Comparison of ENCODE assay signal across 1 cellular context in the genomic region with DNA sequence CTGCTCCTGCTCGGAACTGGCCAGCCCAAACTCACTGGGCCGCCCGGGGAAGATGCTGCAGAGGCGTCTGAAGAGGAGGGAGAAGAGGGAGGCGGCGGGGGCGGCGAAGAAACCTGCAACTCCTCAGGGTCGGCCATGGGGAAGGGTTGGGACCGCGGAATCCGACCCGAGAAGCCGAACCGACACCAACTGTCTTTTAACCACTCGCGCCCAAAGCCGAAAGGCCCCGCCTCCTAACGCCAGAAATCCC.
TF ChIP-seq lines count a peak whose summit lies in the region.

A gene (minus strand): TSS at position 223 of the 250 bp plus-strand sequence. CDS start 86 bp downstream, at position 137.

TF ChIP-seq in K562, 482 proteins besides CTCF, POLR2A, EP300 and RAD21:
- TF ChIP-seq, protein P1, sequence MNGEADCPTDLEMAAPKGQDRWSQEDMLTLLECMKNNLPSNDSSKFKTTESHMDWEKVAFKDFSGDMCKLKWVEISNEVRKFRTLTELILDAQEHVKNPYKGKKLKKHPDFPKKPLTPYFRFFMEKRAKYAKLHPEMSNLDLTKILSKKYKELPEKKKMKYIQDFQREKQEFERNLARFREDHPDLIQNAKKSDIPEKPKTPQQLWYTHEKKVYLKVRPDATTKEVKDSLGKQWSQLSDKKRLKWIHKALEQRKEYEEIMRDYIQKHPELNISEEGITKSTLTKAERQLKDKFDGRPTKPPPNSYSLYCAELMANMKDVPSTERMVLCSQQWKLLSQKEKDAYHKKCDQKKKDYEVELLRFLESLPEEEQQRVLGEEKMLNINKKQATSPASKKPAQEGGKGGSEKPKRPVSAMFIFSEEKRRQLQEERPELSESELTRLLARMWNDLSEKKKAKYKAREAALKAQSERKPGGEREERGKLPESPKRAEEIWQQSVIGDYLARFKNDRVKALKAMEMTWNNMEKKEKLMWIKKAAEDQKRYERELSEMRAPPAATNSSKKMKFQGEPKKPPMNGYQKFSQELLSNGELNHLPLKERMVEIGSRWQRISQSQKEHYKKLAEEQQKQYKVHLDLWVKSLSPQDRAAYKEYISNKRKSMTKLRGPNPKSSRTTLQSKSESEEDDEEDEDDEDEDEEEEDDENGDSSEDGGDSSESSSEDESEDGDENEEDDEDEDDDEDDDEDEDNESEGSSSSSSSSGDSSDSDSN (IDR thresholded peaks at IDR 0.05; ENCODE audit: borderline replicate concordance in 1 of 2, low read depth in 2 of 2, low read length in 2 of 2): no peak
- TF ChIP-seq, protein P2, sequence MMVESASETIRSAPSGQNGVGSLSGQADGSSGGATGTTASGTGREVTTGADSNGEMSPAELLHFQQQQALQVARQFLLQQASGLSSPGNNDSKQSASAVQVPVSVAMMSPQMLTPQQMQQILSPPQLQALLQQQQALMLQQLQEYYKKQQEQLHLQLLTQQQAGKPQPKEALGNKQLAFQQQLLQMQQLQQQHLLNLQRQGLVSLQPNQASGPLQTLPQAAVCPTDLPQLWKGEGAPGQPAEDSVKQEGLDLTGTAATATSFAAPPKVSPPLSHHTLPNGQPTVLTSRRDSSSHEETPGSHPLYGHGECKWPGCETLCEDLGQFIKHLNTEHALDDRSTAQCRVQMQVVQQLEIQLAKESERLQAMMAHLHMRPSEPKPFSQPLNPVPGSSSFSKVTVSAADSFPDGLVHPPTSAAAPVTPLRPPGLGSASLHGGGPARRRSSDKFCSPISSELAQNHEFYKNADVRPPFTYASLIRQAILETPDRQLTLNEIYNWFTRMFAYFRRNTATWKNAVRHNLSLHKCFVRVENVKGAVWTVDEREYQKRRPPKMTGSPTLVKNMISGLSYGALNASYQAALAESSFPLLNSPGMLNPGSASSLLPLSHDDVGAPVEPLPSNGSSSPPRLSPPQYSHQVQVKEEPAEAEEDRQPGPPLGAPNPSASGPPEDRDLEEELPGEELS (CRISPR knock-in tag; IDR thresholded peaks at IDR 0.05; ENCODE audit: borderline replicate concordance): no peak; the same call in 1 of the 2 replicates
- TF ChIP-seq, protein P3, sequence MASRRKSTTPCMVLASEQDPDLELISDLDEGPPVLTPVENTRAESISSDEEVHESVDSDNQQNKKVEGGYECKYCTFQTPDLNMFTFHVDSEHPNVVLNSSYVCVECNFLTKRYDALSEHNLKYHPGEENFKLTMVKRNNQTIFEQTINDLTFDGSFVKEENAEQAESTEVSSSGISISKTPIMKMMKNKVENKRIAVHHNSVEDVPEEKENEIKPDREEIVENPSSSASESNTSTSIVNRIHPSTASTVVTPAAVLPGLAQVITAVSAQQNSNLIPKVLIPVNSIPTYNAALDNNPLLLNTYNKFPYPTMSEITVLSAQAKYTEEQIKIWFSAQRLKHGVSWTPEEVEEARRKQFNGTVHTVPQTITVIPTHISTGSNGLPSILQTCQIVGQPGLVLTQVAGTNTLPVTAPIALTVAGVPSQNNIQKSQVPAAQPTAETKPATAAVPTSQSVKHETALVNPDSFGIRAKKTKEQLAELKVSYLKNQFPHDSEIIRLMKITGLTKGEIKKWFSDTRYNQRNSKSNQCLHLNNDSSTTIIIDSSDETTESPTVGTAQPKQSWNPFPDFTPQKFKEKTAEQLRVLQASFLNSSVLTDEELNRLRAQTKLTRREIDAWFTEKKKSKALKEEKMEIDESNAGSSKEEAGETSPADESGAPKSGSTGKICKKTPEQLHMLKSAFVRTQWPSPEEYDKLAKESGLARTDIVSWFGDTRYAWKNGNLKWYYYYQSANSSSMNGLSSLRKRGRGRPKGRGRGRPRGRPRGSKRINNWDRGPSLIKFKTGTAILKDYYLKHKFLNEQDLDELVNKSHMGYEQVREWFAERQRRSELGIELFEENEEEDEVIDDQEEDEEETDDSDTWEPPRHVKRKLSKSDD (conservative IDR thresholded peaks at IDR 0.05; ENCODE audit: low read length): no peak
- TF ChIP-seq RBFOX2 (IDR thresholded peaks at IDR 0.05; ENCODE audit: low read depth, low read length) (peak; percentile 75), NCOA4 (IDR thresholded peaks at IDR 0.05; ENCODE audit: partially characterized antibody) (no peak), PCBP1 (IDR thresholded peaks at IDR 0.05; ENCODE audit: low read depth, low read length, poor library complexity, severe bottlenecking) (peak; percentile 22), FOXA3 (CRISPR knock-in tag; conservative IDR thresholded peaks at IDR 0.05 in 1 of 2, IDR thresholded peaks at IDR 0.05 in 1 of 2) (no peak), NR2F6 (CRISPR knock-in tag; IDR thresholded peaks at IDR 0.05) (no peak), DPF2 (IDR thresholded peaks at IDR 0.05) (no peak), RBBP5 (IDR thresholded peaks at IDR 0.05; ENCODE audit: borderline replicate concordance, insufficient read depth, low read length, poor library complexity, severe bottlenecking) (peak; percentile 22), SUPT5H (IDR thresholded peaks at IDR 0.05) (peak; percentile 13; the same call in 1 of the 2 replicates), GATAD2A (IDR thresholded peaks at IDR 0.05) (no peak), EGR1 (conservative IDR thresholded peaks at IDR 0.05) (peak; percentile 72), SAFB2 (IDR thresholded peaks at IDR 0.05; ENCODE audit: borderline replicate concordance, low read depth, low read length, severe bottlenecking) (no peak), RFX7 (CRISPR knock-in tag; IDR thresholded peaks at IDR 0.05) (no peak), ZNF695 (CRISPR knock-in tag; IDR thresholded peaks at IDR 0.05) (no peak), TEAD1 (CRISPR knock-in tag; IDR thresholded peaks at IDR 0.05) (0 out of 4 replicates have a peak, but pooled peaks of 1 of the 2 experiments have one; percentile 57), POLR3G (IDR thresholded peaks at IDR 0.05; ENCODE audit: extremely low read depth, insufficient read length, insufficient replicate concordance) (no peak), HDAC1 (IDR thresholded peaks at IDR 0.05) (peak in 1 of 2 experiments; percentile 51; a peak in 1 of 4 replicates), HDAC3 (IDR thresholded peaks at IDR 0.05; ENCODE audit: borderline replicate concordance, partially characterized antibody) (no peak)
- TF ChIP-seq, protein P4, sequence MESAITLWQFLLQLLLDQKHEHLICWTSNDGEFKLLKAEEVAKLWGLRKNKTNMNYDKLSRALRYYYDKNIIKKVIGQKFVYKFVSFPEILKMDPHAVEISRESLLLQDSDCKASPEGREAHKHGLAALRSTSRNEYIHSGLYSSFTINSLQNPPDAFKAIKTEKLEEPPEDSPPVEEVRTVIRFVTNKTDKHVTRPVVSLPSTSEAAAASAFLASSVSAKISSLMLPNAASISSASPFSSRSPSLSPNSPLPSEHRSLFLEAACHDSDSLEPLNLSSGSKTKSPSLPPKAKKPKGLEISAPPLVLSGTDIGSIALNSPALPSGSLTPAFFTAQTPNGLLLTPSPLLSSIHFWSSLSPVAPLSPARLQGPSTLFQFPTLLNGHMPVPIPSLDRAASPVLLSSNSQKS (CRISPR knock-in tag; IDR thresholded peaks at IDR 0.05): no peak
- TF ChIP-seq, protein P5, sequence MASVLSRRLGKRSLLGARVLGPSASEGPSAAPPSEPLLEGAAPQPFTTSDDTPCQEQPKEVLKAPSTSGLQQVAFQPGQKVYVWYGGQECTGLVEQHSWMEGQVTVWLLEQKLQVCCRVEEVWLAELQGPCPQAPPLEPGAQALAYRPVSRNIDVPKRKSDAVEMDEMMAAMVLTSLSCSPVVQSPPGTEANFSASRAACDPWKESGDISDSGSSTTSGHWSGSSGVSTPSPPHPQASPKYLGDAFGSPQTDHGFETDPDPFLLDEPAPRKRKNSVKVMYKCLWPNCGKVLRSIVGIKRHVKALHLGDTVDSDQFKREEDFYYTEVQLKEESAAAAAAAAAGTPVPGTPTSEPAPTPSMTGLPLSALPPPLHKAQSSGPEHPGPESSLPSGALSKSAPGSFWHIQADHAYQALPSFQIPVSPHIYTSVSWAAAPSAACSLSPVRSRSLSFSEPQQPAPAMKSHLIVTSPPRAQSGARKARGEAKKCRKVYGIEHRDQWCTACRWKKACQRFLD (CRISPR knock-in tag; IDR thresholded peaks at IDR 0.05): peak; percentile 69; the same call in 1 of the 2 replicates
- TF ChIP-seq, protein P6, sequence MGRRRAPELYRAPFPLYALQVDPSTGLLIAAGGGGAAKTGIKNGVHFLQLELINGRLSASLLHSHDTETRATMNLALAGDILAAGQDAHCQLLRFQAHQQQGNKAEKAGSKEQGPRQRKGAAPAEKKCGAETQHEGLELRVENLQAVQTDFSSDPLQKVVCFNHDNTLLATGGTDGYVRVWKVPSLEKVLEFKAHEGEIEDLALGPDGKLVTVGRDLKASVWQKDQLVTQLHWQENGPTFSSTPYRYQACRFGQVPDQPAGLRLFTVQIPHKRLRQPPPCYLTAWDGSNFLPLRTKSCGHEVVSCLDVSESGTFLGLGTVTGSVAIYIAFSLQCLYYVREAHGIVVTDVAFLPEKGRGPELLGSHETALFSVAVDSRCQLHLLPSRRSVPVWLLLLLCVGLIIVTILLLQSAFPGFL (CRISPR knock-in tag; IDR thresholded peaks at IDR 0.05): no peak
- TF ChIP-seq, protein P7, sequence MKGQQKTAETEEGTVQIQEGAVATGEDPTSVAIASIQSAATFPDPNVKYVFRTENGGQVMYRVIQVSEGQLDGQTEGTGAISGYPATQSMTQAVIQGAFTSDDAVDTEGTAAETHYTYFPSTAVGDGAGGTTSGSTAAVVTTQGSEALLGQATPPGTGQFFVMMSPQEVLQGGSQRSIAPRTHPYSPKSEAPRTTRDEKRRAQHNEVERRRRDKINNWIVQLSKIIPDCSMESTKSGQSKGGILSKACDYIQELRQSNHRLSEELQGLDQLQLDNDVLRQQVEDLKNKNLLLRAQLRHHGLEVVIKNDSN (CRISPR knock-in tag; IDR thresholded peaks at IDR 0.05): 0 out of 2 replicates have a peak, but pooled peaks have one; percentile 24
- TF ChIP-seq, protein P8, sequence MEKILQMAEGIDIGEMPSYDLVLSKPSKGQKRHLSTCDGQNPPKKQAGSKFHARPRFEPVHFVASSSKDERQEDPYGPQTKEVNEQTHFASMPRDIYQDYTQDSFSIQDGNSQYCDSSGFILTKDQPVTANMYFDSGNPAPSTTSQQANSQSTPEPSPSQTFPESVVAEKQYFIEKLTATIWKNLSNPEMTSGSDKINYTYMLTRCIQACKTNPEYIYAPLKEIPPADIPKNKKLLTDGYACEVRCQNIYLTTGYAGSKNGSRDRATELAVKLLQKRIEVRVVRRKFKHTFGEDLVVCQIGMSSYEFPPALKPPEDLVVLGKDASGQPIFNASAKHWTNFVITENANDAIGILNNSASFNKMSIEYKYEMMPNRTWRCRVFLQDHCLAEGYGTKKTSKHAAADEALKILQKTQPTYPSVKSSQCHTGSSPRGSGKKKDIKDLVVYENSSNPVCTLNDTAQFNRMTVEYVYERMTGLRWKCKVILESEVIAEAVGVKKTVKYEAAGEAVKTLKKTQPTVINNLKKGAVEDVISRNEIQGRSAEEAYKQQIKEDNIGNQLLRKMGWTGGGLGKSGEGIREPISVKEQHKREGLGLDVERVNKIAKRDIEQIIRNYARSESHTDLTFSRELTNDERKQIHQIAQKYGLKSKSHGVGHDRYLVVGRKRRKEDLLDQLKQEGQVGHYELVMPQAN (IDR thresholded peaks at IDR 0.05; ENCODE audit: borderline replicate concordance): 0 out of 2 replicates have a peak, but pooled peaks have one; percentile 35
- TF ChIP-seq, protein P9, sequence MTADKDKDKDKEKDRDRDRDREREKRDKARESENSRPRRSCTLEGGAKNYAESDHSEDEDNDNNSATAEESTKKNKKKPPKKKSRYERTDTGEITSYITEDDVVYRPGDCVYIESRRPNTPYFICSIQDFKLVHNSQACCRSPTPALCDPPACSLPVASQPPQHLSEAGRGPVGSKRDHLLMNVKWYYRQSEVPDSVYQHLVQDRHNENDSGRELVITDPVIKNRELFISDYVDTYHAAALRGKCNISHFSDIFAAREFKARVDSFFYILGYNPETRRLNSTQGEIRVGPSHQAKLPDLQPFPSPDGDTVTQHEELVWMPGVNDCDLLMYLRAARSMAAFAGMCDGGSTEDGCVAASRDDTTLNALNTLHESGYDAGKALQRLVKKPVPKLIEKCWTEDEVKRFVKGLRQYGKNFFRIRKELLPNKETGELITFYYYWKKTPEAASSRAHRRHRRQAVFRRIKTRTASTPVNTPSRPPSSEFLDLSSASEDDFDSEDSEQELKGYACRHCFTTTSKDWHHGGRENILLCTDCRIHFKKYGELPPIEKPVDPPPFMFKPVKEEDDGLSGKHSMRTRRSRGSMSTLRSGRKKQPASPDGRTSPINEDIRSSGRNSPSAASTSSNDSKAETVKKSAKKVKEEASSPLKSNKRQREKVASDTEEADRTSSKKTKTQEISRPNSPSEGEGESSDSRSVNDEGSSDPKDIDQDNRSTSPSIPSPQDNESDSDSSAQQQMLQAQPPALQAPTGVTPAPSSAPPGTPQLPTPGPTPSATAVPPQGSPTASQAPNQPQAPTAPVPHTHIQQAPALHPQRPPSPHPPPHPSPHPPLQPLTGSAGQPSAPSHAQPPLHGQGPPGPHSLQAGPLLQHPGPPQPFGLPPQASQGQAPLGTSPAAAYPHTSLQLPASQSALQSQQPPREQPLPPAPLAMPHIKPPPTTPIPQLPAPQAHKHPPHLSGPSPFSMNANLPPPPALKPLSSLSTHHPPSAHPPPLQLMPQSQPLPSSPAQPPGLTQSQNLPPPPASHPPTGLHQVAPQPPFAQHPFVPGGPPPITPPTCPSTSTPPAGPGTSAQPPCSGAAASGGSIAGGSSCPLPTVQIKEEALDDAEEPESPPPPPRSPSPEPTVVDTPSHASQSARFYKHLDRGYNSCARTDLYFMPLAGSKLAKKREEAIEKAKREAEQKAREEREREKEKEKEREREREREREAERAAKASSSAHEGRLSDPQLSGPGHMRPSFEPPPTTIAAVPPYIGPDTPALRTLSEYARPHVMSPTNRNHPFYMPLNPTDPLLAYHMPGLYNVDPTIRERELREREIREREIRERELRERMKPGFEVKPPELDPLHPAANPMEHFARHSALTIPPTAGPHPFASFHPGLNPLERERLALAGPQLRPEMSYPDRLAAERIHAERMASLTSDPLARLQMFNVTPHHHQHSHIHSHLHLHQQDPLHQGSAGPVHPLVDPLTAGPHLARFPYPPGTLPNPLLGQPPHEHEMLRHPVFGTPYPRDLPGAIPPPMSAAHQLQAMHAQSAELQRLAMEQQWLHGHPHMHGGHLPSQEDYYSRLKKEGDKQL (CRISPR knock-in tag; IDR thresholded peaks at IDR 0.05; ENCODE audit: borderline replicate concordance): no peak
